In genomic region chr9:73152445-73152844, GRCh38 we compare ENCODE assay signal across 8 cellular contexts. TPM values are rescaled to one million over a fixed set of nuclear protein-coding genes. Genes with fewer than 3 reads are reported as not detected.
DNase-seq lines count a peak whose midpoint lies in the region; TF ChIP-seq lines count a peak whose summit lies in the region.

No MANE protein-coding gene starts in this region.

- H3K4me1 Mint-ChIP-seq in Caco-2 (ENCODE audit: low read depth, unreplicated experiment) = no peaks in the 10 kb centered on the region

- H3K4me3 Mint-ChIP-seq in Caco-2 (ENCODE audit: unreplicated experiment) = peak overlapping the region; percentile 24

- TF ChIP-seq CTCF in Caco-2 (IDR thresholded peaks at IDR 0.05; ENCODE audit: insufficient read depth in 1 of 2, low read depth in 1 of 2, low read length in 1 of 2, severe bottlenecking in 1 of 2, unreplicated experiment in 1 of 2) = no peak
- TF ChIP-seq CTCF in neutrophil (IDR thresholded peaks at IDR 0.05) = no peak

- CTCF ChIA-PET in Caco-2 (lab: Charles Lee) = no interaction called here

- H3K4me1 ChIP-seq in Caco-2 = no peaks in the 10 kb centered on the region
- H3K4me1 ChIP-seq in neutrophil (ENCODE audit: control insufficient read depth in 1 of 2, insufficient read depth in 1 of 2, low read depth in 1 of 2, low read length in 1 of 2) = peaks cover 98 to 99% of the 10 kb centered on the region in 2 experiments

- H3K36me3 ChIP-seq in Caco-2 (ENCODE audit: control insufficient read depth, insufficient read depth, low read length) (no peaks in the 10 kb centered on the region), neutrophil (no peaks in the 10 kb centered on the region)

- H3K9me3 Mint-ChIP-seq in Caco-2 (ENCODE audit: unreplicated experiment) = no peaks in the 10 kb centered on the region

- POLR2A ChIA-PET in Caco-2 (lab: Charles Lee) = no interaction called here

- intact Hi-C loops in Caco-2 (cut with micrococcal nuclease; ENCODE audit: unreplicated experiment) = no loop called here

- no peaks in the 10 kb centered on the region for H3K27me3 Mint-ChIP-seq in Caco-2 (ENCODE audit: insufficient read depth, unreplicated experiment)

- H3K4me3 ChIP-seq in Caco-2 (ENCODE audit: low read depth, low read length) = no peak overlapping the region
- peak overlapping the region; percentile 50 to 59 for H3K4me3 ChIP-seq in neutrophil (ENCODE audit: low read depth in 1 of 2, low read length in 1 of 2)

- BruUV-seq in Caco-2 (replicated peaks; lab: Mats Ljungman, UMichigan) = TSS peak; percentile 52

- DNase-seq in Caco-2 = no peak
- peak; percentile 34 for DNase-seq in RKO (ENCODE audit: low spot score)
- no peak for DNase-seq in epithelial cell of prostate (ENCODE audit: low read depth, low spot score)
- no peak for DNase-seq in nucleus accumbens (lab: John Stamatoyannopoulos, UW)
- no peak for DNase-seq in stimulated activated CD4-positive, alpha-beta T cell treated with anti-CD3 and anti-CD28 coated beads, Interleukin-4, amount 100 ng/mL, for 24 hours
- no peak for DNase-seq in SIG-M5 (lab: John Stamatoyannopoulos, UW)
- DNase-seq in NCI-H2081 treated with DMSO at 0.1 percent for 48 hours (lab: John Stamatoyannopoulos, UW) = no peak

- H3K9me3 ChIP-seq in Caco-2 = no peaks in the 10 kb centered on the region
- no peaks in the 10 kb centered on the region for H3K9me3 ChIP-seq in neutrophil

- H3K27ac ChIP-seq in epithelial cell of prostate (peak overlapping the region; percentile 92), neutrophil (peak overlapping the region; percentile 81)

- H3K27ac Mint-ChIP-seq in Caco-2 (ENCODE audit: unreplicated experiment) = no peak overlapping the region

- H3K36me3 Mint-ChIP-seq in Caco-2 (ENCODE audit: insufficient read depth, unreplicated experiment) = no peaks in the 10 kb centered on the region

- H3K27me3 ChIP-seq in Caco-2 (replicated peaks; ENCODE audit: control insufficient read depth, insufficient read depth, low read length) (no peaks in the 10 kb centered on the region), neutrophil (no peaks in the 10 kb centered on the region)

RNA-seq across cellular contexts. Expression of gene ANXA1, which starts 0.8 kb away (rescaled TPM):
- 8.3 and 12.0 TPM in 2 replicates for total RNA-seq in Caco-2 (2022)
